Comparison of ENCODE assay signal across 31 cellular contexts in the genomic region with DNA sequence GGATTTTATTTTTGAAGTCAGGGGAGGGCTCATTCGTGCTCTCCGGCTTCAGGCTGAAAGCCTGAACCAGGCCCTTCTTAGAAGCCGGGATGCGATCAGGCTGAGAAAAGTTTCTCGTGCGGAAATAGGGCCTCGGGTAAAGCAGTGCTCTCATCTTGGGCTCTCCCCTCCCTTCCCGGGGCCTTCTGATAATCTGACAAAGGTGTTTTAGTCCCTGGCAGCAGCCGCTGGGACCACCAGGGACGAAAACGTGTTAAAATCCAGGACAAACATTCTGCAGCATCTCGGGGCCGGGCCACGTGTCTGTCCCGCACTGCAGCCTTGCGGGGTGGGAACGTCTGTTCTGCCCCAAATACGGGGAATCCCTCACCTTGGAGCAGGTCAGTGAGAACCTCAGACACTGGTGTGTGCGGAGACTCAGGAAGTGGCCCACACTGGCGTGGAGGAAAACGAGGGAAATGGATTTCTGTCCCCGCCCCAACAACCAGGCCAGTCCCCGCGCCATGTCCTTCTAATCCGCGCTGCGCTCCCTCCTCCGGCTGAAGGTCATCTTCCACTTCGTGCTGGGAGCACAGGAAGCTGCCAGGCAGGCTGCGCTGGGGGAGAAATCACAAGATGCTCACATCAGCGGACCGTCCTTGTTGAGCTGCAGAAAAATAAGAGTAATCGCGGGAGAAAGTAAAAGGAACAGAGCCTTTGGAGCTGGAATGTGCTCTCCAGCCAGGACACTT. TPM values are rescaled to one million over a fixed set of nuclear protein-coding genes. Genes with fewer than 3 reads are reported as not detected.
"Had no signal": no experiment of that assay in that cellular context is flagged by ENCODE, and none has a peak within 500 bp of the region (broad histone marks: within the 10 kb centered on the region; RNA-seq: fewer than 3 reads in every experiment).

No MANE protein-coding gene starts in this region.

- H3K9me3 ChIP-seq: gastroesophageal sphincter, neutrophil, pancreas, prostate gland, suprapubic skin, tibial nerve had no signal

- H3K4me1 Mint-ChIP-seq: mesothelial cell of epicardium; naive thymus-derived CD8-positive, alpha-beta T cell had no signal

- H3K27ac Mint-ChIP-seq: activated T-helper 1 cell treated with anti-CD3 and anti-CD28 coated beads, Interleukin-12 subunit alpha, Interleukin-12 subunit beta, Interleukin-2, Interleukin-4 antibody, amounts not matched to agents 30 ng/mL and 10 ng/mL and 1 ng/mL, durations not matched to agents 14 hours and 24 hours and 36 hours; effector memory CD8-positive, alpha-beta T cell; mesothelial cell of epicardium; T-helper 1 cell treated with Interleukin-12 subunit alpha and Interleukin-12 subunit beta and Interleukin-4 antibody, amounts not matched to agents 30 μg/mL and 1 μg/mL, for 36 hours had no signal

- H3K4me1 ChIP-seq: gastroesophageal sphincter, pancreas, prostate gland, suprapubic skin, tibial nerve had no signal

- H3K4me3 ChIP-seq: gastroesophageal sphincter, hepatocyte, pancreas, prostate gland, suprapubic skin, tibial nerve had no signal

- H3K27me3 ChIP-seq: brain microvascular endothelial cell, pancreas, tibial nerve had no signal

- H3K4me3 Mint-ChIP-seq: activated T-helper 1 cell treated with anti-CD3 and anti-CD28 coated beads, Interleukin-12 subunit alpha, Interleukin-12 subunit beta, Interleukin-2, Interleukin-4 antibody, amounts not matched to agents 30 ng/mL and 10 ng/mL and 1 ng/mL, durations not matched to agents 14 hours and 24 hours and 36 hours; effector memory CD8-positive, alpha-beta T cell; mesothelial cell of epicardium; naive thymus-derived CD8-positive, alpha-beta T cell; T-helper 1 cell treated with Interleukin-12 subunit alpha and Interleukin-12 subunit beta and Interleukin-4 antibody, amounts not matched to agents 30 μg/mL and 1 μg/mL, for 36 hours had no signal

- DNase-seq: activated CD4-positive, alpha-beta T cell treated with anti-CD3 and anti-CD28 coated beads for 48 hours; activated CD4-positive, alpha-beta T cell treated with anti-CD3 and anti-CD28 coated beads, Interleukin-2, amount 50 U/mL, for 48 hours; activated CD8-positive, alpha-beta memory T cell treated with anti-CD3 and anti-CD28 coated beads for 24 hours; activated gamma-delta T cell treated with Interleukin-2 at 50 U/mL for 16 hours; activated naive CD4-positive, alpha-beta T cell treated with anti-CD3 and anti-CD28 coated beads, Interleukin-2, amount 50 U/mL, for 16 hours; amniotic stem cell; brain microvascular endothelial cell; cortex of kidney; effector memory CD8-positive, alpha-beta T cell; left ventricle myocardium superior; mammary epithelial cell; pancreas; stimulated activated naive CD4-positive, alpha-beta T cell; T-helper 9 cell; WERI-Rb-1 had no signal

- H3K9me3 Mint-ChIP-seq: activated T-helper 1 cell treated with anti-CD3 and anti-CD28 coated beads, Interleukin-12 subunit alpha, Interleukin-12 subunit beta, Interleukin-2, Interleukin-4 antibody, amounts not matched to agents 30 ng/mL and 10 ng/mL and 1 ng/mL, durations not matched to agents 14 hours and 24 hours and 36 hours; effector memory CD8-positive, alpha-beta T cell; mesothelial cell of epicardium; naive thymus-derived CD8-positive, alpha-beta T cell; T-helper 1 cell treated with Interleukin-12 subunit alpha and Interleukin-12 subunit beta and Interleukin-4 antibody, amounts not matched to agents 30 μg/mL and 1 μg/mL, for 36 hours had no signal

- H3K36me3 Mint-ChIP-seq: mesothelial cell of epicardium; naive thymus-derived CD8-positive, alpha-beta T cell had no signal

- FAIRE-seq: astrocyte, endothelial cell of umbilical vein, pancreas, TTC549 had no signal

- H3K27ac ChIP-seq: brain microvascular endothelial cell, gastroesophageal sphincter, hepatocyte, neutrophil, pancreas, prostate gland, suprapubic skin, tibial nerve, WERI-Rb-1 had no signal

- H3K36me3 ChIP-seq: brain microvascular endothelial cell, gastroesophageal sphincter, neutrophil, pancreas, prostate gland, suprapubic skin, tibial nerve, WERI-Rb-1 had no signal

- ATAC-seq: activated CD4-positive, CD25-positive, alpha-beta regulatory T cell treated with anti-CD3 and anti-CD28 coated beads, Interleukin-2, amount 50 U/mL, for 24 hours; effector memory CD8-positive, alpha-beta T cell; gastroesophageal sphincter; left ventricle myocardium superior; naive thymus-derived CD8-positive, alpha-beta T cell had no signal

RNA-seq across cellular contexts. Expression of a gene that starts 16.6 kb away (rescaled TPM):
- total RNA-seq: activated T-helper 1 cell treated with anti-CD3 and anti-CD28 coated beads, Interleukin-12 subunit alpha, Interleukin-12 subunit beta, Interleukin-2, Interleukin-4 antibody, amounts not matched to agents 30 ng/mL and 10 ng/mL and 1 ng/mL, durations not matched to agents 14 hours and 24 hours and 36 hours; chondrocyte; endothelial cell of umbilical vein; fibroblast of lung had no signal
- polyA plus RNA-seq: endothelial cell of umbilical vein had no signal
